In genomic region chr14:55819610-55820304, GRCh38 we compare ENCODE assay signal across 12 cellular contexts.
DNase-seq lines count a peak whose midpoint lies in the region; ATAC-seq and TF ChIP-seq lines count a peak whose summit lies in the region.
"Had no signal": no experiment of that assay in that cellular context is flagged by ENCODE, and none has a peak within 500 bp of the region (broad histone marks: within the 10 kb centered on the region; RNA-seq: fewer than 3 reads in every experiment).

No MANE protein-coding gene starts in this region.

- POLR2A ChIA-PET in naive thymus-derived CD4-positive, alpha-beta T cell (lab: Charles Lee): interaction anchor here (0.6 kb wide), 1 partner anchor 50 kb away, joined by 3 read pairs; no protein-coding TSS in a partner anchor

- peaks cover 0 to 5% (median 0%) of the 10 kb centered on the region in 3 donors for H3K27me3 ChIP-seq in psoas muscle (ENCODE audit: insufficient read depth in 3 of 3, low read length in 2 of 3)
- no peaks in the 10 kb centered on the region for H3K27me3 ChIP-seq in colonic mucosa
- H3K27me3 ChIP-seq in naive thymus-derived CD4-positive, alpha-beta T cell (ENCODE audit: control insufficient read depth in 2 of 2, insufficient read depth in 2 of 2, low read length in 2 of 2): no peaks in the 10 kb centered on the region
- H3K27me3 ChIP-seq: body of pancreas, Peyer's patch had no signal

- CTCF ChIA-PET in naive thymus-derived CD4-positive, alpha-beta T cell (lab: Charles Lee): interaction anchor here (0.7 kb wide), 1 partner anchor 657 kb away, joined by 11 read pairs; no protein-coding TSS in a partner anchor

- H3K36me3 Mint-ChIP-seq in naive thymus-derived CD4-positive, alpha-beta T cell: peaks cover 0 to 18% (median 0%) of the 10 kb centered on the region in 5 donors
- no peaks in the 10 kb centered on the region for H3K36me3 Mint-ChIP-seq in effector memory CD8-positive, alpha-beta T cell (ENCODE audit: insufficient read depth)
- H3K36me3 Mint-ChIP-seq: CD4-positive, alpha-beta memory T cell had no signal

- H3K4me3 ChIP-seq in fibroblast of pulmonary artery (replicated peaks; ENCODE audit: low read depth, low read length): no peak overlapping the region
- no peak overlapping the region for H3K4me3 ChIP-seq in psoas muscle
- H3K4me3 ChIP-seq in colonic mucosa: no peak overlapping the region
- H3K4me3 ChIP-seq in naive thymus-derived CD4-positive, alpha-beta T cell (ENCODE audit: low read length): no peak overlapping the region
- H3K4me3 ChIP-seq: body of pancreas, Peyer's patch had no signal

- no peak overlapping the region for H3K9ac ChIP-seq in colonic mucosa (ENCODE audit: low read depth in 2 of 2, low read length in 2 of 2)

- no peak overlapping the region for H3K4me3 Mint-ChIP-seq in naive thymus-derived CD4-positive, alpha-beta T cell
- no peak overlapping the region for H3K4me3 Mint-ChIP-seq in effector memory CD8-positive, alpha-beta T cell
- H3K4me3 Mint-ChIP-seq: CD4-positive, alpha-beta memory T cell had no signal

- H3K27ac ChIP-seq in psoas muscle (no peak overlapping the region), colonic mucosa (no peak overlapping the region)
- H3K27ac ChIP-seq in naive thymus-derived CD4-positive, alpha-beta T cell (ENCODE audit: low read depth, low read length): no peak overlapping the region
- H3K27ac ChIP-seq: Peyer's patch had no signal

- intact Hi-C loops in psoas muscle (cut with DNase I) (no loop called here), colonic mucosa (cut with DNase I) (no loop called here)
- intact Hi-C loops in naive thymus-derived CD4-positive, alpha-beta T cell (cut with micrococcal nuclease): no loop called here

- TF ChIP-seq CTCF in fibroblast of pulmonary artery (IDR thresholded peaks at IDR 0.05; ENCODE audit: low read length, missing control alignments): no peak
- no peak for TF ChIP-seq CTCF in psoas muscle (IDR thresholded peaks at IDR 0.05)
- TF ChIP-seq CTCF in colonic mucosa (IDR thresholded peaks at IDR 0.05): no peak

- H3K9me3 ChIP-seq in psoas muscle: no peaks in the 10 kb centered on the region
- H3K9me3 ChIP-seq in colonic mucosa: no peaks in the 10 kb centered on the region
- no peaks in the 10 kb centered on the region for H3K9me3 ChIP-seq in naive thymus-derived CD4-positive, alpha-beta T cell (ENCODE audit: control insufficient read depth in 2 of 3, low read length in 3 of 3)

- peaks cover 0 to 13% (median 0%) of the 10 kb centered on the region in 7 donors for H3K4me1 Mint-ChIP-seq in naive thymus-derived CD4-positive, alpha-beta T cell
- H3K4me1 Mint-ChIP-seq in effector memory CD8-positive, alpha-beta T cell (ENCODE audit: low read depth in 2 of 2): peaks cover 0 to 2% of the 10 kb centered on the region in 2 donors
- H3K4me1 Mint-ChIP-seq: CD4-positive, alpha-beta memory T cell had no signal

- H3K27me3 Mint-ChIP-seq in naive thymus-derived CD4-positive, alpha-beta T cell: peaks cover 5 to 29% (median 10%) of the 10 kb centered on the region in 5 donors
- H3K27me3 Mint-ChIP-seq in effector memory CD8-positive, alpha-beta T cell: peaks cover 15 to 23% of the 10 kb centered on the region in 2 donors

- H3K36me3 ChIP-seq in psoas muscle (ENCODE audit: insufficient read depth in 1 of 2, low read depth in 1 of 2) (no peaks in the 10 kb centered on the region), colonic mucosa (no peaks in the 10 kb centered on the region)
- H3K36me3 ChIP-seq in naive thymus-derived CD4-positive, alpha-beta T cell (ENCODE audit: control insufficient read depth in 2 of 3, insufficient read depth in 3 of 3, low read length in 3 of 3): no peaks in the 10 kb centered on the region
- H3K36me3 ChIP-seq: Peyer's patch had no signal

- peak; percentile 45 for DNase-seq in fibroblast of pulmonary artery (ENCODE audit: low read depth)
- DNase-seq in psoas muscle: no peak
- DNase-seq in colonic mucosa: no peak
- DNase-seq in naive thymus-derived CD4-positive, alpha-beta T cell: no peak
- DNase-seq in effector memory CD8-positive, alpha-beta T cell: no peak
- DNase-seq: body of pancreas; CD4-positive, alpha-beta memory T cell; left ventricle myocardium superior; Peyer's patch had no signal

- no peak overlapping the region for H3K27ac Mint-ChIP-seq in naive thymus-derived CD4-positive, alpha-beta T cell
- no peak overlapping the region for H3K27ac Mint-ChIP-seq in effector memory CD8-positive, alpha-beta T cell
- H3K27ac Mint-ChIP-seq: CD4-positive, alpha-beta memory T cell had no signal

- WGBS in psoas muscle, 3 donors: 76 to 92% (median 80%) methylated on average over 8 of the region's 8 CpGs

- ATAC-seq in GM18861 (IDR thresholded peaks at IDR 0.05; ENCODE audit: unreplicated experiment) (peak; percentile 86), GM21786 (IDR thresholded peaks at IDR 0.05; ENCODE audit: unreplicated experiment) (peak; percentile 82), HG03439 (IDR thresholded peaks at IDR 0.05; ENCODE audit: unreplicated experiment) (peak; percentile 70), psoas muscle (no peak)
- no peak for ATAC-seq in naive thymus-derived CD4-positive, alpha-beta T cell
- ATAC-seq in effector memory CD8-positive, alpha-beta T cell (replicated peaks): no peak
- ATAC-seq: body of pancreas, left ventricle myocardium superior had no signal

- peaks cover 0 to 14% (median 4%) of the 10 kb centered on the region in 11 donors for H3K9me3 Mint-ChIP-seq in naive thymus-derived CD4-positive, alpha-beta T cell
- H3K9me3 Mint-ChIP-seq in effector memory CD8-positive, alpha-beta T cell: peaks cover 0 to 10% of the 10 kb centered on the region in 2 donors

- no peaks in the 10 kb centered on the region for H3K4me1 ChIP-seq in psoas muscle
- H3K4me1 ChIP-seq in colonic mucosa: no peaks in the 10 kb centered on the region
- no peaks in the 10 kb centered on the region for H3K4me1 ChIP-seq in naive thymus-derived CD4-positive, alpha-beta T cell (ENCODE audit: control insufficient read depth in 2 of 2, insufficient read depth in 2 of 2, low read length in 2 of 2)
- H3K4me1 ChIP-seq: body of pancreas, Peyer's patch had no signal

Comparison
In these comparisons a context has a peak if more than half of its experiments do, and no peak if none do; other contexts are left out.
1. ATAC-seq: peak in GM18861 (single experiment), GM21786 (single experiment) and HG03439 (single experiment); none in psoas muscle (0 of 4), naive thymus-derived CD4-positive, alpha-beta T cell (single experiment) and effector memory CD8-positive, alpha-beta T cell (single experiment).